8 cellular contexts compared by ENCODE assay signal in genomic region chr9:83965350-83966208, GRCh38. TPM values are rescaled to one million over a fixed set of nuclear protein-coding genes. Genes with fewer than 3 reads are reported as not detected.
DNase-seq lines count a peak whose midpoint lies in the region; ATAC-seq and TF ChIP-seq lines count a peak whose summit lies in the region.

No MANE protein-coding gene starts in this region.

- no peaks in the 10 kb centered on the region for H3K9me3 Mint-ChIP-seq in activated CD4-positive, alpha-beta memory T cell treated with anti-CD3 and anti-CD28 coated beads for 36 hours
- H3K9me3 Mint-ChIP-seq in activated CD4-positive, alpha-beta memory T cell treated with anti-CD3 and anti-CD28 coated beads, Interleukin-2, amount 10 ng/mL, durations not matched to agents 7 days and 5 days, result no peaks in the 10 kb centered on the region
- H3K9me3 Mint-ChIP-seq in stimulated activated naive B cell treated with anti-CD40 and anti-IgM and Interleukin-4, amounts not matched to agents 10 μg/mL and 1 μg/mL and 100 μg/mL, for 72 hours, result no peaks in the 10 kb centered on the region

- intact Hi-C loops in activated CD4-positive, alpha-beta memory T cell treated with anti-CD3 and anti-CD28 coated beads for 36 hours (cut with micrococcal nuclease), result no loop called here

- POLR2A ChIA-PET in activated CD4-positive, alpha-beta memory T cell treated with anti-CD3 and anti-CD28 coated beads for 36 hours (lab: Charles Lee), result interaction anchor here (1.0 to 2.1 kb wide), 4 partner anchors 13 to 45 kb away, joined by 3 to 11 read pairs (median 6); partner anchors contain the start of genes HNRNPK and RMI1
- POLR2A ChIA-PET in activated CD4-positive, alpha-beta memory T cell treated with anti-CD3 and anti-CD28 coated beads, Interleukin-2, amount 10 ng/mL, durations not matched to agents 7 days and 5 days (lab: Charles Lee), result interaction anchor here (2.2 to 3.0 kb wide), 2 partner anchors 9 to 14 kb away, joined by 7 to 25 read pairs; partner anchors contain the start of genes HNRNPK and RMI1

- H3K27me3 Mint-ChIP-seq in activated CD4-positive, alpha-beta memory T cell treated with anti-CD3 and anti-CD28 coated beads for 36 hours, result no peaks in the 10 kb centered on the region
- H3K27me3 Mint-ChIP-seq in activated CD4-positive, alpha-beta memory T cell treated with anti-CD3 and anti-CD28 coated beads, Interleukin-2, amount 10 ng/mL, durations not matched to agents 7 days and 5 days, result no peaks in the 10 kb centered on the region
- H3K27me3 Mint-ChIP-seq in stimulated activated naive B cell treated with anti-CD40 and anti-IgM and Interleukin-4, amounts not matched to agents 10 μg/mL and 1 μg/mL and 100 μg/mL, for 72 hours, result no peaks in the 10 kb centered on the region

- DNase-seq in activated CD4-positive, alpha-beta memory T cell treated with anti-CD3 and anti-CD28 coated beads for 36 hours, result no peak
- DNase-seq in activated CD4-positive, alpha-beta memory T cell treated with anti-CD3 and anti-CD28 coated beads, Interleukin-2, amount 10 ng/mL, durations not matched to agents 7 days and 5 days, result no peak
- peak; percentile 15 to 61 for DNase-seq in erythroblast (lab: John Stamatoyannopoulos, UW)
- DNase-seq in stimulated activated naive B cell treated with anti-CD40 and anti-IgM and Interleukin-4, amounts not matched to agents 10 μg/mL and 1 μg/mL and 100 μg/mL, for 72 hours, result no peak
- no peak for DNase-seq in RPMI8226

- peak overlapping the region; percentile 70 for H3K27ac Mint-ChIP-seq in activated CD4-positive, alpha-beta memory T cell treated with anti-CD3 and anti-CD28 coated beads for 36 hours
- H3K27ac Mint-ChIP-seq in activated CD4-positive, alpha-beta memory T cell treated with anti-CD3 and anti-CD28 coated beads, Interleukin-2, amount 10 ng/mL, durations not matched to agents 7 days and 5 days, result no peak overlapping the region
- H3K27ac Mint-ChIP-seq in stimulated activated naive B cell treated with anti-CD40 and anti-IgM and Interleukin-4, amounts not matched to agents 10 μg/mL and 1 μg/mL and 100 μg/mL, for 72 hours, result peak overlapping the region; percentile 72

- no peak overlapping the region for H3K9ac ChIP-seq in OCI-LY3 (ENCODE audit: low read length)

- H3K4me1 Mint-ChIP-seq in activated CD4-positive, alpha-beta memory T cell treated with anti-CD3 and anti-CD28 coated beads for 36 hours (ENCODE audit: low read depth), result peaks cover 11% of the 10 kb centered on the region
- H3K4me1 Mint-ChIP-seq in activated CD4-positive, alpha-beta memory T cell treated with anti-CD3 and anti-CD28 coated beads, Interleukin-2, amount 10 ng/mL, durations not matched to agents 7 days and 5 days, result peaks cover 6% of the 10 kb centered on the region
- H3K4me1 Mint-ChIP-seq in stimulated activated naive B cell treated with anti-CD40 and anti-IgM and Interleukin-4, amounts not matched to agents 10 μg/mL and 1 μg/mL and 100 μg/mL, for 72 hours, result peaks cover 4 to 6% of the 10 kb centered on the region in 2 donors

- H3K4me3 Mint-ChIP-seq in activated CD4-positive, alpha-beta memory T cell treated with anti-CD3 and anti-CD28 coated beads for 36 hours, result no peak overlapping the region
- no peak overlapping the region for H3K4me3 Mint-ChIP-seq in activated CD4-positive, alpha-beta memory T cell treated with anti-CD3 and anti-CD28 coated beads, Interleukin-2, amount 10 ng/mL, durations not matched to agents 7 days and 5 days
- no peak overlapping the region for H3K4me3 Mint-ChIP-seq in stimulated activated naive B cell treated with anti-CD40 and anti-IgM and Interleukin-4, amounts not matched to agents 10 μg/mL and 1 μg/mL and 100 μg/mL, for 72 hours

- no peaks in the 10 kb centered on the region for H3K27me3 ChIP-seq in OCI-LY3 (ENCODE audit: low read depth, low read length)

- peaks cover 40% of the 10 kb centered on the region for H4K20me1 ChIP-seq in OCI-LY3 (ENCODE audit: insufficient read depth, low read length)

- CTCF ChIA-PET in activated CD4-positive, alpha-beta memory T cell treated with anti-CD3 and anti-CD28 coated beads for 36 hours (lab: Charles Lee), result interaction anchor here (1.0 kb wide), 1 partner anchor 12 kb away, joined by 4 read pairs; no protein-coding TSS in a partner anchor
- CTCF ChIA-PET in activated CD4-positive, alpha-beta memory T cell treated with anti-CD3 and anti-CD28 coated beads, Interleukin-2, amount 10 ng/mL, durations not matched to agents 7 days and 5 days (lab: Charles Lee), result no interaction called here

- H3K27ac ChIP-seq in OCI-LY3 (ENCODE audit: low read length), result peak overlapping the region; percentile 39; the same call in 1 of the 2 replicates

- no peak overlapping the region for H3K4me3 ChIP-seq in OCI-LY3 (ENCODE audit: low read length)

- no peak overlapping the region for H2AFZ ChIP-seq in OCI-LY3 (ENCODE audit: low read depth, low read length)

- H3K36me3 Mint-ChIP-seq in activated CD4-positive, alpha-beta memory T cell treated with anti-CD3 and anti-CD28 coated beads for 36 hours, result peaks cover 29% of the 10 kb centered on the region
- peaks cover 46% of the 10 kb centered on the region for H3K36me3 Mint-ChIP-seq in activated CD4-positive, alpha-beta memory T cell treated with anti-CD3 and anti-CD28 coated beads, Interleukin-2, amount 10 ng/mL, durations not matched to agents 7 days and 5 days (ENCODE audit: low read depth)
- H3K36me3 Mint-ChIP-seq in stimulated activated naive B cell treated with anti-CD40 and anti-IgM and Interleukin-4, amounts not matched to agents 10 μg/mL and 1 μg/mL and 100 μg/mL, for 72 hours, result peaks cover 15 to 43% of the 10 kb centered on the region in 2 donors

- H3K9me3 ChIP-seq in OCI-LY3 (ENCODE audit: insufficient read depth, low read length), result no peaks in the 10 kb centered on the region

- no peak for TF ChIP-seq CTCF in OCI-LY3 (IDR thresholded peaks at IDR 0.05; ENCODE audit: low read depth, low read length)

- peaks cover 9% of the 10 kb centered on the region for H3K79me2 ChIP-seq in OCI-LY3 (ENCODE audit: low read length)

- peak; percentile 35 to 43 for ATAC-seq in stimulated activated naive B cell treated with anti-CD40 and anti-IgM and Interleukin-4, amounts not matched to agents 10 μg/mL and 1 μg/mL and 100 μg/mL, for 72 hours (replicated peaks)
- ATAC-seq in HG03520 (IDR thresholded peaks at IDR 0.05; ENCODE audit: unreplicated experiment), result no peak
- ATAC-seq in HG03045 (IDR thresholded peaks at IDR 0.05; ENCODE audit: unreplicated experiment), result no peak

- peaks cover 31% of the 10 kb centered on the region for H3K36me3 ChIP-seq in OCI-LY3 (replicated peaks; ENCODE audit: low read depth, low read length)

- H3K4me2 ChIP-seq in OCI-LY3 (ENCODE audit: low read length), result no peak overlapping the region

- H3K4me1 ChIP-seq in OCI-LY3 (ENCODE audit: low read length), result peaks cover 6% of the 10 kb centered on the region

- peak; percentile 28 for TF ChIP-seq POLR2A in erythroblast (IDR thresholded peaks at IDR 0.05; ENCODE audit: low read length)

RNA-seq across cellular contexts. Expression of gene HNRNPK, which starts 14.4 kb away (rescaled TPM):
- total RNA-seq in activated CD4-positive, alpha-beta memory T cell treated with anti-CD3 and anti-CD28 coated beads for 36 hours, result 100 to 1,000 TPM; 694 to 716 TPM
- total RNA-seq in activated CD4-positive, alpha-beta memory T cell treated with anti-CD3 and anti-CD28 coated beads, Interleukin-2, amount 10 ng/mL, durations not matched to agents 7 days and 5 days, result 100 to 1,000 TPM; 614 to 616 TPM

RNA-seq across cellular contexts. Expression of gene RMI1, which starts 15.0 kb away (rescaled TPM):
- 10 to 100 TPM; 20.3 to 22.6 TPM for total RNA-seq in activated CD4-positive, alpha-beta memory T cell treated with anti-CD3 and anti-CD28 coated beads for 36 hours
- 10 to 100 TPM; 22.1 to 22.4 TPM for total RNA-seq in activated CD4-positive, alpha-beta memory T cell treated with anti-CD3 and anti-CD28 coated beads, Interleukin-2, amount 10 ng/mL, durations not matched to agents 7 days and 5 days

RNA-seq across cellular contexts. Expression of gene KIF27, which starts 44.3 kb away (rescaled TPM):
- 1 to 10 TPM; 2.6 to 3.0 TPM for total RNA-seq in activated CD4-positive, alpha-beta memory T cell treated with anti-CD3 and anti-CD28 coated beads for 36 hours
- 1 to 10 TPM; 2.3 TPM for total RNA-seq in activated CD4-positive, alpha-beta memory T cell treated with anti-CD3 and anti-CD28 coated beads, Interleukin-2, amount 10 ng/mL, durations not matched to agents 7 days and 5 days

Comparison
In these comparisons a context has a peak if more than half of its experiments do, and no peak if none do; other contexts are left out.
1. DNase-seq: peak in erythroblast (2 of 2); none in activated CD4-positive, alpha-beta memory T cell treated with anti-CD3 and anti-CD28 coated beads for 36 hours (single experiment), activated CD4-positive, alpha-beta memory T cell treated with anti-CD3 and anti-CD28 coated beads, Interleukin-2, amount 10 ng/mL, durations not matched to agents 7 days and 5 days (single experiment), stimulated activated naive B cell treated with anti-CD40 and anti-IgM and Interleukin-4, amounts not matched to agents 10 μg/mL and 1 μg/mL and 100 μg/mL, for 72 hours (single experiment) and RPMI8226 (single experiment).
2. ATAC-seq: peak in stimulated activated naive B cell treated with anti-CD40 and anti-IgM and Interleukin-4, amounts not matched to agents 10 μg/mL and 1 μg/mL and 100 μg/mL, for 72 hours (2 of 2); none in HG03520 (single experiment) and HG03045 (single experiment).